14 cellular contexts compared by ENCODE assay signal in genomic region chr19:49799271-49799797, GRCh38. TPM values are rescaled to one million over a fixed set of nuclear protein-coding genes. Genes with fewer than 3 reads are reported as not detected.
DNase-seq lines count a peak whose midpoint lies in the region; ATAC-seq, FAIRE-seq and TF ChIP-seq lines count a peak whose summit lies in the region.
"Had no signal": no experiment of that assay in that cellular context is flagged by ENCODE, and none has a peak within 500 bp of the region (broad histone marks: within the 10 kb centered on the region; RNA-seq: fewer than 3 reads in every experiment).

No MANE protein-coding gene starts in this region.

- H3K14ac ChIP-seq in H1 (ENCODE audit: insufficient read length) (no peak overlapping the region), neuronal stem cell (ENCODE audit: low read length) (no peak overlapping the region)

- DNase-seq in H7 (peak; percentile 30), H1 (ENCODE audit: low read depth in 1 of 2, low spot score in 2 of 2) (no peak), neuronal stem cell (ENCODE audit: low spot score) (no peak), head of caudate nucleus (no peak), Right ventricle myocardium superior (no peak), NCI-H2107 treated with DMSO at 0.1 percent for 48 hours (lab: John Stamatoyannopoulos, UW; ENCODE audit: unreplicated experiment) (no peak)
- DNase-seq: DMS 273 treated with DMSO at 0.1 percent for 48 hours had no signal

- FAIRE-seq in H1 (lab: Jason Lieb, UNC) = no peak
- FAIRE-seq: G401.6, GM12891, GM19239 had no signal

- H3K36me3 ChIP-seq in H7 (replicated peaks; ENCODE audit: control insufficient read depth, insufficient read depth, low read length) (peaks cover 24% of the 10 kb centered on the region), H1 (ENCODE audit: control insufficient read depth in 2 of 4, insufficient read depth in 4 of 4, low read length in 3 of 4) (peaks cover 4 to 47% (median 27%) of the 10 kb centered on the region in 4 experiments), neuronal stem cell (replicated peaks in 1 of 2; ENCODE audit: control insufficient read depth in 2 of 2, insufficient read depth in 2 of 2, low read length in 2 of 2) (peaks cover 61 to 87% of the 10 kb centered on the region in 2 donors)

- peak overlapping the region; percentile 34; the same call in 1 of the 2 replicates for H3K27ac ChIP-seq in H1 (ENCODE audit: low read depth, low read length)
- H3K27ac ChIP-seq in neuronal stem cell (replicated peaks; ENCODE audit: low read length) = no peak overlapping the region
- H3K27ac ChIP-seq: BLaER1 treated with 17β-estradiol and CSF1 and Interleukin-3, amounts not matched to agents 10 nM and 100 nM had no signal

- H3K9ac ChIP-seq in H1 (replicated peaks in 1 of 4; ENCODE audit: extremely low read depth in 1 of 4, low read depth in 3 of 4, low read length in 3 of 4) (no peak overlapping the region), neuronal stem cell (ENCODE audit: low read depth, low read length, poor library complexity) (no peak overlapping the region)
- H3K9ac ChIP-seq: BLaER1 treated with 17β-estradiol and CSF1 and Interleukin-3, amounts not matched to agents 10 nM and 100 nM had no signal

- no peak overlapping the region for H3K4me2 ChIP-seq in H1 (ENCODE audit: insufficient read depth in 1 of 2, low read depth in 2 of 2, low read length in 2 of 2)
- no peak overlapping the region for H3K4me2 ChIP-seq in neuronal stem cell (ENCODE audit: insufficient read depth, low read length, poor library complexity, severe bottlenecking)
- H3K4me2 ChIP-seq: BLaER1 treated with 17β-estradiol and CSF1 and Interleukin-3, amounts not matched to agents 10 nM and 100 nM had no signal

- H3K9me3 ChIP-seq in H1 (ENCODE audit: insufficient read depth in 2 of 2, low read depth in 1 of 2, low read length in 1 of 2) (no peaks in the 10 kb centered on the region), neuronal stem cell (replicated peaks in 1 of 2; ENCODE audit: control insufficient read depth in 2 of 2, insufficient read depth in 1 of 2, low read depth in 1 of 2, low read length in 2 of 2) (no peaks in the 10 kb centered on the region)
- H3K9me3 ChIP-seq: BLaER1 treated with 17β-estradiol and CSF1 and Interleukin-3, amounts not matched to agents 10 nM and 100 nM had no signal

- H2BK15ac ChIP-seq in H1 (ENCODE audit: low read length) = no peak overlapping the region
- no peak overlapping the region for H2BK15ac ChIP-seq in neuronal stem cell (ENCODE audit: low read length)

- H2BK5ac ChIP-seq in H1 (ENCODE audit: low read depth, low read length) = no peak overlapping the region
- H2BK5ac ChIP-seq in neuronal stem cell (ENCODE audit: low read length) = no peak overlapping the region

- peaks cover 4 to 11% of the 10 kb centered on the region in 2 experiments for H4K20me1 ChIP-seq in H1 (replicated peaks in 1 of 2; ENCODE audit: control insufficient read depth in 1 of 2, insufficient read depth in 2 of 2, low read length in 2 of 2)

- TF ChIP-seq RAD21 in H1 (IDR thresholded peaks at IDR 0.05 in 1 of 2, conservative IDR thresholded peaks at IDR 0.05 in 1 of 2; ENCODE audit: low read depth in 2 of 2, low read length in 2 of 2) = no peak

- CTCF ChIA-PET in H1 (lab: Charles Lee; ENCODE audit: partially characterized antibody) = interaction anchor here (1.0 to 2.3 kb wide), 4 partner anchors 8 to 19 kb away, joined by 3 to 12 read pairs (median 5); no protein-coding TSS in a partner anchor

- TF ChIP-seq POLR2A in H1 (IDR thresholded peaks at IDR 0.05; ENCODE audit: control extremely low read depth in 1 of 2, low read depth in 2 of 2, low read length in 2 of 2) = no peak

- no peak overlapping the region for H4K5ac ChIP-seq in H1 (ENCODE audit: insufficient read length, low read depth, low read length)

- H2BK12ac ChIP-seq in H1 (ENCODE audit: low read depth, low read length) = no peak overlapping the region
- no peak overlapping the region for H2BK12ac ChIP-seq in neuronal stem cell (ENCODE audit: low read length)

- no peak overlapping the region for H3K4ac ChIP-seq in H1 (replicated peaks; ENCODE audit: insufficient read length, low read depth, low read length)
- no peak overlapping the region for H3K4ac ChIP-seq in neuronal stem cell (ENCODE audit: low read length)

- H3K56ac ChIP-seq in H1 (replicated peaks; ENCODE audit: insufficient read length, low read depth, low read length) = no peak overlapping the region

- H2AK5ac ChIP-seq in H1 (ENCODE audit: low read depth, low read length) (no peak overlapping the region), neuronal stem cell (ENCODE audit: low read depth, low read length) (no peak overlapping the region)

- intact Hi-C loops in head of caudate nucleus (cut with DNase I) (no loop called here), Right ventricle myocardium superior (cut with DNase I) (no loop called here)

- no peak for TF ChIP-seq EP300 in H1 (IDR thresholded peaks at IDR 0.05; ENCODE audit: borderline replicate concordance in 1 of 2, low read depth in 2 of 2, low read length in 2 of 2)

- H3K18ac ChIP-seq in H1 (ENCODE audit: extremely low read depth, low read length) = no peak overlapping the region
- H3K18ac ChIP-seq in neuronal stem cell (ENCODE audit: low read length) = no peak overlapping the region

- H2BK120ac ChIP-seq in H1 (replicated peaks; ENCODE audit: low read depth, low read length) (no peak overlapping the region), neuronal stem cell (ENCODE audit: low read depth, low read length) (no peak overlapping the region)

- ATAC-seq in Right ventricle myocardium superior (ENCODE audit: poor library complexity) = no peak
- ATAC-seq: CD8-positive, alpha-beta T cell had no signal

- no peak for TF ChIP-seq CTCF in H1 (IDR thresholded peaks at IDR 0.05; ENCODE audit: control extremely low read depth in 1 of 3, insufficient read depth in 1 of 3, low read depth in 1 of 3, low read length in 3 of 3)

- H3K4me1 ChIP-seq in H1 (replicated peaks in 1 of 4; ENCODE audit: control insufficient read depth in 3 of 4, insufficient read depth in 4 of 4, low read length in 3 of 4) (peaks cover 4 to 16% (median 6%) of the 10 kb centered on the region in 4 experiments), neuronal stem cell (ENCODE audit: control insufficient read depth in 2 of 2, insufficient read depth in 1 of 2, low read depth in 1 of 2, low read length in 2 of 2) (peaks cover 0 to 5% of the 10 kb centered on the region in 2 donors)

- H2AFZ ChIP-seq in H1 (ENCODE audit: low read length) = no peak overlapping the region
- no peak overlapping the region for H2AFZ ChIP-seq in neuronal stem cell (ENCODE audit: low read length)

- H3K4me3 ChIP-seq in H7 (ENCODE audit: insufficient read depth, low read depth, low read length) (no peak overlapping the region), H1 (ENCODE audit: extremely low read depth in 1 of 4, insufficient read depth in 2 of 4, low read depth in 3 of 4, low read length in 4 of 4) (no peak overlapping the region), neuronal stem cell (ENCODE audit: low read length in 2 of 2) (no peak overlapping the region)
- H3K4me3 ChIP-seq: BLaER1 treated with 17β-estradiol and CSF1 and Interleukin-3, amounts not matched to agents 10 nM and 100 nM had no signal

- peaks cover 2% of the 10 kb centered on the region; the same call in 1 of the 2 replicates for H3K23me2 ChIP-seq in H1 (ENCODE audit: low read depth, low read length)

- no peaks in the 10 kb centered on the region for H3K27me3 ChIP-seq in H7 (ENCODE audit: control insufficient read depth, insufficient read depth, low read length)
- H3K27me3 ChIP-seq in H1 (replicated peaks in 1 of 4; ENCODE audit: control insufficient read depth in 3 of 4, extremely low read depth in 1 of 4, insufficient read depth in 3 of 4, low read length in 3 of 4) = no peaks in the 10 kb centered on the region
- H3K27me3 ChIP-seq in neuronal stem cell (ENCODE audit: control insufficient read depth in 3 of 3, insufficient read depth in 3 of 3, low read depth in 1 of 3, low read length in 3 of 3) = no peaks in the 10 kb centered on the region
- H3K27me3 ChIP-seq: BLaER1 treated with 17β-estradiol and CSF1 and Interleukin-3, amounts not matched to agents 10 nM and 100 nM had no signal

- WGBS in H1 (ENCODE audit: extremely low coverage in 1 of 2, insufficient coverage in 1 of 2, insufficient read length in 1 of 2, insufficient replicate concordance in 2 of 2, low coverage in 1 of 2, low lambda C conversion rate in 2 of 2, missing lambda C conversion rate in 1 of 2), 2 experiments = 95% methylated on average over 28 of the region's 28 CpGs; no CpG with 5 or more reads in 1 of the 2 experiments
- no CpG with 5 or more reads among the region's 28 CpGs for WGBS in neuronal stem cell (ENCODE audit: extremely low coverage in 2 of 2, insufficient read length in 2 of 2, insufficient replicate concordance in 1 of 2), 2 donors

- no peak overlapping the region for H2BK20ac ChIP-seq in H1 (ENCODE audit: low read length)

- H3K79me2 ChIP-seq in H1 (ENCODE audit: control insufficient read depth in 1 of 2, insufficient read depth in 2 of 2, low read length in 2 of 2) = no peaks in the 10 kb centered on the region

- H3K79me1 ChIP-seq in H1 (ENCODE audit: low read depth, low read length) (peaks cover 2% of the 10 kb centered on the region; the same call in 1 of the 2 replicates), neuronal stem cell (ENCODE audit: low read depth, low read length) (peaks cover 12% of the 10 kb centered on the region)

- H3K23ac ChIP-seq in H1 (ENCODE audit: insufficient read length) (no peak overlapping the region), neuronal stem cell (ENCODE audit: low read depth, low read length, poor library complexity) (peak overlapping the region; percentile 47)

- POLR2A ChIA-PET in H1 (lab: Charles Lee; ENCODE audit: partially characterized antibody) = no interaction called here

- no peak overlapping the region for H4K91ac ChIP-seq in H1 (replicated peaks; ENCODE audit: insufficient read length, low read length)
- no peak overlapping the region for H4K91ac ChIP-seq in neuronal stem cell (ENCODE audit: low read depth, low read length, poor library complexity)

- no peak overlapping the region for H4K8ac ChIP-seq in H1 (ENCODE audit: extremely low read depth, insufficient read depth, low read length)
- no peak overlapping the region for H4K8ac ChIP-seq in neuronal stem cell (ENCODE audit: low read depth, low read length)

RNA-seq across cellular contexts. Expression of gene FUZ, which starts 13.8 kb away (rescaled TPM):
- 48.5 and 49.5 TPM in 2 replicates for total RNA-seq in H7 (2014; rRNA removed; shearing (Covaris generic))
- 33.9 and 34.1 TPM in 2 replicates for total RNA-seq in H1 (2021; fragmentation: NEBNext Ultra II Directional; extraction: Animal tissue kit (Norgen Biotek cat#: 25700))
- 28.4 and 43.8 TPM in 2 replicates for polyA plus RNA-seq in H1 (2011; rRNA removed)
- polyA plus RNA-seq in H1 (2011; cell fraction: cytosol; rRNA removed) = 43.8 TPM
- 52.1 TPM for polyA plus RNA-seq in H1 (2011; cell fraction: nucleus; rRNA removed)
- polyA plus RNA-seq in H1 (2012, experiment 1 of 2) = 32.0 to 45.8 TPM (median 39.3 TPM) in 4 replicates
- polyA plus RNA-seq in H1 (2012, experiment 2 of 2) = 54.2 TPM
- 17.6 TPM for polyA plus RNA-seq in H1 (2013, experiment 1 of 2)
- 17.2 TPM for polyA plus RNA-seq in H1 (2013, experiment 2 of 2)
- polyA minus RNA-seq in H1 (2011; rRNA and poly(A)+ RNA removed) = 13.3 and 17.7 TPM in 2 replicates
- polyA minus RNA-seq in H1 (2011; cell fraction: cytosol; rRNA and poly(A)+ RNA removed) = 18.9 TPM
- 19.4 TPM for polyA minus RNA-seq in H1 (2011; cell fraction: nucleus; rRNA and poly(A)+ RNA removed)
- polyA plus RNA-seq in neuronal stem cell (2013, experiment 1 of 2) = 24.3 TPM
- 23.9 TPM for polyA plus RNA-seq in neuronal stem cell (2013, experiment 2 of 2)
- 19.8 TPM for total RNA-seq in Right ventricle myocardium superior

RNA-seq across cellular contexts. Expression of gene MED25, which starts 18.8 kb away (rescaled TPM):
- 49.3 and 53.5 TPM in 2 replicates for total RNA-seq in H7 (2014; rRNA removed; shearing (Covaris generic))
- total RNA-seq in H1 (2021; fragmentation: NEBNext Ultra II Directional; extraction: Animal tissue kit (Norgen Biotek cat#: 25700)) = 71.4 and 73.9 TPM in 2 replicates
- 21.6 and 40.4 TPM in 2 replicates for polyA plus RNA-seq in H1 (2011; rRNA removed)
- polyA plus RNA-seq in H1 (2011; cell fraction: cytosol; rRNA removed) = 21.8 TPM
- 81.4 TPM for polyA plus RNA-seq in H1 (2011; cell fraction: nucleus; rRNA removed)
- polyA plus RNA-seq in H1 (2012, experiment 1 of 2) = 52.6 to 80.3 TPM (median 65.6 TPM) in 4 replicates
- polyA plus RNA-seq in H1 (2012, experiment 2 of 2) = 50.2 TPM
- polyA plus RNA-seq in H1 (2013, experiment 1 of 2) = 42.3 TPM
- polyA plus RNA-seq in H1 (2013, experiment 2 of 2) = 40.4 TPM
- polyA minus RNA-seq in H1 (2011; rRNA and poly(A)+ RNA removed) = 28.0 and 50.4 TPM in 2 replicates
- 34.3 TPM for polyA minus RNA-seq in H1 (2011; cell fraction: cytosol; rRNA and poly(A)+ RNA removed)
- polyA minus RNA-seq in H1 (2011; cell fraction: nucleus; rRNA and poly(A)+ RNA removed) = 41.3 TPM
- polyA plus RNA-seq in neuronal stem cell (2013, experiment 1 of 2) = 63.1 TPM
- polyA plus RNA-seq in neuronal stem cell (2013, experiment 2 of 2) = 64.7 TPM
- 83.4 TPM for total RNA-seq in Right ventricle myocardium superior

RNA-seq across cellular contexts. Expression of gene AP2A1, which starts 32.5 kb away (rescaled TPM):
- 208 and 249 TPM in 2 replicates for total RNA-seq in H7 (2014; rRNA removed; shearing (Covaris generic))
- total RNA-seq in H1 (2021; fragmentation: NEBNext Ultra II Directional; extraction: Animal tissue kit (Norgen Biotek cat#: 25700)) = 105 and 109 TPM in 2 replicates
- 106 and 157 TPM in 2 replicates for polyA plus RNA-seq in H1 (2011; rRNA removed)
- 101 TPM for polyA plus RNA-seq in H1 (2011; cell fraction: cytosol; rRNA removed)
- polyA plus RNA-seq in H1 (2011; cell fraction: nucleus; rRNA removed) = 148 TPM
- polyA plus RNA-seq in H1 (2012, experiment 1 of 2) = 64.9 to 109 TPM (median 104 TPM) in 4 replicates
- polyA plus RNA-seq in H1 (2012, experiment 2 of 2) = 114 TPM
- 58.6 TPM for polyA plus RNA-seq in H1 (2013, experiment 1 of 2)
- 55.8 TPM for polyA plus RNA-seq in H1 (2013, experiment 2 of 2)
- polyA minus RNA-seq in H1 (2011; rRNA and poly(A)+ RNA removed) = 103 and 108 TPM in 2 replicates
- polyA minus RNA-seq in H1 (2011; cell fraction: cytosol; rRNA and poly(A)+ RNA removed) = 101 TPM
- polyA minus RNA-seq in H1 (2011; cell fraction: nucleus; rRNA and poly(A)+ RNA removed) = 76.4 TPM
- polyA plus RNA-seq in neuronal stem cell (2013, experiment 1 of 2) = 65.3 TPM
- 66.4 TPM for polyA plus RNA-seq in neuronal stem cell (2013, experiment 2 of 2)
- total RNA-seq in Right ventricle myocardium superior = 62.7 TPM

RNA-seq across cellular contexts. Expression of gene TSKS, which starts 36.2 kb away (rescaled TPM):
- 0.24 and 0.52 TPM in 2 replicates for total RNA-seq in H7 (2014; rRNA removed; shearing (Covaris generic))
- not detected in 2 replicates for total RNA-seq in H1 (2021; fragmentation: NEBNext Ultra II Directional; extraction: Animal tissue kit (Norgen Biotek cat#: 25700))
- polyA plus RNA-seq in H1 (2011; rRNA removed) = 0.21 and 0.24 TPM in 2 replicates
- 0.39 TPM for polyA plus RNA-seq in H1 (2011; cell fraction: cytosol; rRNA removed)
- 0.17 TPM for polyA plus RNA-seq in H1 (2011; cell fraction: nucleus; rRNA removed)
- polyA plus RNA-seq in H1 (2012, experiment 1 of 2) = 0.23 to 0.47 TPM (median 0.25 TPM) in 3 of 4 replicates, not detected in the other
- polyA plus RNA-seq in H1 (2012, experiment 2 of 2) = not detected
- 0.36 TPM for polyA plus RNA-seq in H1 (2013, experiment 1 of 2)
- polyA plus RNA-seq in H1 (2013, experiment 2 of 2) = 0.20 TPM
- 0.12 TPM in 1 of 2 replicates, not detected in the other for polyA minus RNA-seq in H1 (2011; rRNA and poly(A)+ RNA removed)
- polyA minus RNA-seq in H1 (2011; cell fraction: cytosol; rRNA and poly(A)+ RNA removed) = not detected
- polyA minus RNA-seq in H1 (2011; cell fraction: nucleus; rRNA and poly(A)+ RNA removed) = not detected
- 0.31 TPM for polyA plus RNA-seq in neuronal stem cell (2013, experiment 1 of 2)
- polyA plus RNA-seq in neuronal stem cell (2013, experiment 2 of 2) = 0.44 TPM
- 0.86 TPM for total RNA-seq in Right ventricle myocardium superior
- total RNA-seq: A172, HT-29 had no signal

RNA-seq across cellular contexts. Expression of gene PTOV1, which starts 51.6 kb away (rescaled TPM):
- total RNA-seq in H7 (2014; rRNA removed; shearing (Covaris generic)) = 205 and 219 TPM in 2 replicates
- 251 and 261 TPM in 2 replicates for total RNA-seq in H1 (2021; fragmentation: NEBNext Ultra II Directional; extraction: Animal tissue kit (Norgen Biotek cat#: 25700))
- 147 and 213 TPM in 2 replicates for polyA plus RNA-seq in H1 (2011; rRNA removed)
- 136 TPM for polyA plus RNA-seq in H1 (2011; cell fraction: cytosol; rRNA removed)
- polyA plus RNA-seq in H1 (2011; cell fraction: nucleus; rRNA removed) = 397 TPM
- polyA plus RNA-seq in H1 (2012, experiment 1 of 2) = 183 to 286 TPM (median 253 TPM) in 4 replicates
- polyA plus RNA-seq in H1 (2012, experiment 2 of 2) = 215 TPM
- polyA plus RNA-seq in H1 (2013, experiment 1 of 2) = 166 TPM
- polyA plus RNA-seq in H1 (2013, experiment 2 of 2) = 157 TPM
- 82.9 and 117 TPM in 2 replicates for polyA minus RNA-seq in H1 (2011; rRNA and poly(A)+ RNA removed)
- polyA minus RNA-seq in H1 (2011; cell fraction: cytosol; rRNA and poly(A)+ RNA removed) = 124 TPM
- polyA minus RNA-seq in H1 (2011; cell fraction: nucleus; rRNA and poly(A)+ RNA removed) = 139 TPM
- 316 TPM for polyA plus RNA-seq in neuronal stem cell (2013, experiment 1 of 2)
- 321 TPM for polyA plus RNA-seq in neuronal stem cell (2013, experiment 2 of 2)
- 120 TPM for total RNA-seq in Right ventricle myocardium superior
